Comparison of ENCODE assay signal across 20 cellular contexts in the genomic region with DNA sequence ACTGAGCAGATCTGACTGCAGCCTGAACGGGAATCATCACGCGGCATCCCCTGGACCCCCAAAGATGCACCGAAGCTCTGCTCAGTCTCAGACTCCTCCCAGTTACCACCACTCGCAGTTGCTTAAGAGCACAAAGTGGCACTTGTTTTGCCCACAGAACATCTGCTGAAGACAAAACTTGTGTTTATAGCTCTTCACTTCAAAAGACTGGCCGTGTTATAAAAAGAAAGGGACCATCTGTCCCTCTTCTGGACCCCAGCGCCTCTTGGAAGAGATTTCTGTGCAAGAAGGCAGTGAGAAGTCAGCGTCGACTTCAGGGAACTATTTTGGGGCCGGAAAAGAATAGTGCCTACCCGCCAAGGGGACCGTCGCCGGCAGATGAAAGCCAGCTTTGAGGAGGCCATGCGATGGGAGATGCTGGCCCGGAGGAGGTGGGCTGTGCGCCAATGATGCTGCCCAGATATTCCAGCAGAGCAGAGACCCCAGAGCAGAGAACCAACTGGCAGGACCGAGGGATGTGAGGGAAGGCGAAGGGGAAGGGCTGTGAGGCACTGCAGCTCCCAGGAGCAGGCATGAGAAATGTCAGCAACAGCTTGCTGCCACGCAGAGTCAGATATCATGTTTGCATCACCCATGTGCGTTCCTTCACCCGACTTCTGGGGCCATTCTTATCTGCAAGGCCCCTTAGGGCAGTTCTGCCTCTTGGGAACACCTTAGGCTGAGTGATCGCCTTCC.
"Had no signal": no experiment of that assay in that cellular context is flagged by ENCODE, and none has a peak within 500 bp of the region (broad histone marks: within the 10 kb centered on the region; RNA-seq: fewer than 3 reads in every experiment).

No MANE protein-coding gene starts in this region.

- H3K27ac Mint-ChIP-seq: activated naive CD4-positive, alpha-beta T cell treated with anti-CD3 and anti-CD28 coated beads, Interleukin-2, amount 50 U/mL, for 24 hours; activated T-cell treated with anti-CD3 and anti-CD28 coated beads, Interleukin-2, amount 50 U/mL, for 72 hours; memory B cell; stimulated activated naive CD8-positive, alpha-beta T cell treated with anti-CD3 and anti-CD28 coated beads, Interleukin-15, amount 100 ng/mL, for 72 hours; T-cell had no signal

- H3K27me3 ChIP-seq: gastroesophageal sphincter, heart left ventricle, upper lobe of right lung had no signal

- H3K4me3 ChIP-seq: gastroesophageal sphincter, heart left ventricle, thoracic aorta, upper lobe of right lung had no signal

- H3K9me3 Mint-ChIP-seq: activated naive CD4-positive, alpha-beta T cell treated with anti-CD3 and anti-CD28 coated beads, Interleukin-2, amount 50 U/mL, for 24 hours; activated T-cell treated with anti-CD3 and anti-CD28 coated beads, Interleukin-2, amount 50 U/mL, for 72 hours; memory B cell; naive thymus-derived CD4-positive, alpha-beta T cell; stimulated activated naive CD8-positive, alpha-beta T cell treated with anti-CD3 and anti-CD28 coated beads, Interleukin-15, amount 100 ng/mL, for 72 hours; T-cell had no signal

- H3K27ac ChIP-seq: gastroesophageal sphincter, thoracic aorta, upper lobe of right lung had no signal

- H3K9me3 ChIP-seq: gastroesophageal sphincter, thoracic aorta, upper lobe of right lung had no signal

- H3K4me1 Mint-ChIP-seq: memory B cell had no signal

- H3K27me3 Mint-ChIP-seq: activated naive CD4-positive, alpha-beta T cell treated with anti-CD3 and anti-CD28 coated beads, Interleukin-2, amount 50 U/mL, for 24 hours had no signal

- H3K4me3 Mint-ChIP-seq: activated naive CD4-positive, alpha-beta T cell treated with anti-CD3 and anti-CD28 coated beads, Interleukin-2, amount 50 U/mL, for 24 hours; activated T-cell treated with anti-CD3 and anti-CD28 coated beads, Interleukin-2, amount 50 U/mL, for 72 hours; memory B cell; stimulated activated naive CD8-positive, alpha-beta T cell treated with anti-CD3 and anti-CD28 coated beads, Interleukin-15, amount 100 ng/mL, for 72 hours; T-cell had no signal

- H3K4me1 ChIP-seq: upper lobe of right lung had no signal

- ATAC-seq: activated CD4-positive, CD25-positive, alpha-beta regulatory T cell treated with anti-CD3 and anti-CD28 coated beads, Interleukin-2, amount 50 U/mL, for 24 hours; activated T-cell treated with anti-CD3 and anti-CD28 coated beads, Interleukin-2, amount 50 U/mL, for 72 hours; naive thymus-derived CD4-positive, alpha-beta T cell; stimulated activated naive CD8-positive, alpha-beta T cell treated with anti-CD3 and anti-CD28 coated beads, Interleukin-15, amount 100 ng/mL, for 72 hours; T-cell; upper lobe of right lung had no signal

- DNase-seq: activated CD4-positive, alpha-beta T cell treated with anti-CD3 and anti-CD28 coated beads, Interleukin-2, amount 50 U/mL, for 1 hour; activated CD8-positive, alpha-beta memory T cell treated with anti-CD3 and anti-CD28 coated beads, Interleukin-2, amount 50 U/mL, for 48 hours; activated effector memory CD4-positive, alpha-beta T cell treated with anti-CD3 and anti-CD28 coated beads, Interleukin-2, amount 50 U/mL, for 16 hours; activated T-cell treated with anti-CD3 and anti-CD28 coated beads, Interleukin-2, amount 50 U/mL, for 72 hours; cerebellar nuclear complex; effector CD8-positive, alpha-beta T cell; naive thymus-derived CD4-positive, alpha-beta T cell; stimulated activated CD4-positive, alpha-beta T cell treated with anti-CD3 and anti-CD28 coated beads, Interleukin-2, amount 100 ng/mL, for 24 hours; stimulated activated naive CD8-positive, alpha-beta T cell treated with anti-CD3 and anti-CD28 coated beads, Interleukin-15, amount 100 ng/mL, for 72 hours; T-cell; T1000; upper lobe of right lung had no signal

- H3K36me3 ChIP-seq: heart left ventricle, thoracic aorta, upper lobe of right lung had no signal

- FAIRE-seq: astrocyte, bronchial epithelial cell had no signal
